In genomic region chr10:11207276-11207809, GRCh38 we compare ENCODE assay signal across 14 cellular contexts.
DNase-seq lines count a peak whose midpoint lies in the region; ATAC-seq and TF ChIP-seq lines count a peak whose summit lies in the region.
"Had no signal": no experiment of that assay in that cellular context is flagged by ENCODE, and none has a peak within 500 bp of the region (broad histone marks: within the 10 kb centered on the region; RNA-seq: fewer than 3 reads in every experiment).

No MANE protein-coding gene starts in this region.

- H2BK120ac ChIP-seq in H9 (ENCODE audit: low read depth, low read length, poor library complexity, severe bottlenecking) = no peak overlapping the region

- H3K14ac ChIP-seq in H9 (ENCODE audit: insufficient read depth, low read length) = no peak overlapping the region

- H3K27ac ChIP-seq in CD4-positive, alpha-beta T cell (ENCODE audit: low read depth, low read length) = no peak overlapping the region
- H3K27ac ChIP-seq in H9 (ENCODE audit: insufficient read length, low read depth, low read length) = no peak overlapping the region
- H3K27ac ChIP-seq: body of pancreas, left lung, PC-9 had no signal

- no peaks in the 10 kb centered on the region for H3K9me3 Mint-ChIP-seq in CD4-positive, alpha-beta T cell
- no peaks in the 10 kb centered on the region for H3K9me3 Mint-ChIP-seq in H9
- peaks cover 2% of the 10 kb centered on the region for H3K9me3 Mint-ChIP-seq in activated naive CD8-positive, alpha-beta T cell treated with anti-CD3 and anti-CD28 coated beads for 36 hours
- H3K9me3 Mint-ChIP-seq in neural crest cell = no peaks in the 10 kb centered on the region
- no peaks in the 10 kb centered on the region for H3K9me3 Mint-ChIP-seq in progenitor cell of endocrine pancreas (ENCODE audit: low read depth)

- H3K27me3 Mint-ChIP-seq in CD4-positive, alpha-beta T cell = no peaks in the 10 kb centered on the region
- H3K27me3 Mint-ChIP-seq in H9 (ENCODE audit: low read depth) = no peaks in the 10 kb centered on the region
- no peaks in the 10 kb centered on the region for H3K27me3 Mint-ChIP-seq in activated naive CD8-positive, alpha-beta T cell treated with anti-CD3 and anti-CD28 coated beads for 36 hours
- H3K27me3 Mint-ChIP-seq in neural crest cell (ENCODE audit: low read depth) = no peaks in the 10 kb centered on the region
- peaks cover 31% of the 10 kb centered on the region for H3K27me3 Mint-ChIP-seq in progenitor cell of endocrine pancreas

- H4K20me1 ChIP-seq in H9 (ENCODE audit: control insufficient read depth, insufficient read depth, insufficient read length) = no peaks in the 10 kb centered on the region

- peak overlapping the region; percentile 82 for H3K4me3 Mint-ChIP-seq in CD4-positive, alpha-beta T cell
- H3K4me3 Mint-ChIP-seq in H9 (no peak overlapping the region), neural crest cell (peak overlapping the region; percentile 29), progenitor cell of endocrine pancreas (ENCODE audit: low read depth) (no peak overlapping the region)
- H3K4me3 Mint-ChIP-seq in activated naive CD8-positive, alpha-beta T cell treated with anti-CD3 and anti-CD28 coated beads for 36 hours = peak overlapping the region; percentile 36

- H3K27ac Mint-ChIP-seq in CD4-positive, alpha-beta T cell = peak overlapping the region; percentile 81
- H3K27ac Mint-ChIP-seq in H9 (peak overlapping the region in 2 of 3 experiments; percentile 63 to 83; a peak in 5 of 7 replicates), neural crest cell (ENCODE audit: unreplicated experiment) (no peak overlapping the region), progenitor cell of endocrine pancreas (no peak overlapping the region)
- peak overlapping the region; percentile 96 for H3K27ac Mint-ChIP-seq in activated naive CD8-positive, alpha-beta T cell treated with anti-CD3 and anti-CD28 coated beads for 36 hours

- no CpG with 5 or more reads among the region's 18 CpGs for WGBS in H9 (ENCODE audit: extremely low coverage, insufficient read length, low lambda C conversion rate)

- ATAC-seq in CD4-positive, alpha-beta T cell (ENCODE audit: poor library complexity) = no peak
- no peak for ATAC-seq in esophagus mucosa
- ATAC-seq: body of pancreas, left lung, right cardiac atrium, SK-N-SH treated with all-trans-retinoic acid at 6 μM for 48 hours had no signal

- H3K23ac ChIP-seq in H9 (ENCODE audit: insufficient read length, low read depth, low read length) = no peak overlapping the region

- H2BK12ac ChIP-seq in H9 (ENCODE audit: insufficient read length, low read depth, low read length) = no peak overlapping the region

- H2BK20ac ChIP-seq in H9 (ENCODE audit: low read depth, low read length, poor library complexity, severe bottlenecking) = no peak overlapping the region

- H3K27me3 ChIP-seq in CD4-positive, alpha-beta T cell (ENCODE audit: control insufficient read depth, insufficient read depth, low read length) = no peaks in the 10 kb centered on the region
- H3K27me3 ChIP-seq in H9 (ENCODE audit: insufficient read depth, low read length) = no peaks in the 10 kb centered on the region
- H3K27me3 ChIP-seq: body of pancreas, left lung had no signal

- H3K9ac ChIP-seq in H9 (ENCODE audit: extremely low read depth, insufficient read length, low read length) = no peak overlapping the region

- H3K9me3 ChIP-seq in CD4-positive, alpha-beta T cell (ENCODE audit: control insufficient read depth, low read length) = no peaks in the 10 kb centered on the region
- H3K9me3 ChIP-seq in H9 (ENCODE audit: control insufficient read depth, low read depth, low read length) = no peaks in the 10 kb centered on the region
- H3K9me3 ChIP-seq: body of pancreas, left lung had no signal

- H3K4me2 ChIP-seq in H9 (ENCODE audit: insufficient read depth, insufficient read length, low read length) = no peak overlapping the region
- H3K4me2 ChIP-seq: PC-9 had no signal

- H3K79me1 ChIP-seq in H9 (ENCODE audit: insufficient read depth, low read depth, low read length, poor library complexity, severe bottlenecking) = no peaks in the 10 kb centered on the region

- H3K79me2 ChIP-seq in H9 (ENCODE audit: insufficient read depth, low read length) = no peaks in the 10 kb centered on the region

- peaks cover 100% of the 10 kb centered on the region for H3K4me1 Mint-ChIP-seq in CD4-positive, alpha-beta T cell (ENCODE audit: low read depth)
- H3K4me1 Mint-ChIP-seq in H9 (peaks cover 59 to 70% of the 10 kb centered on the region in 2 experiments), neural crest cell (peaks cover 97% of the 10 kb centered on the region), progenitor cell of endocrine pancreas (ENCODE audit: low read depth) (peaks cover 3% of the 10 kb centered on the region)
- H3K4me1 Mint-ChIP-seq in activated naive CD8-positive, alpha-beta T cell treated with anti-CD3 and anti-CD28 coated beads for 36 hours = peaks cover 97% of the 10 kb centered on the region

- no peak overlapping the region for H3K56ac ChIP-seq in H9 (ENCODE audit: insufficient read length, low read depth, low read length)

- H4K91ac ChIP-seq in H9 (ENCODE audit: insufficient read length, low read depth, low read length) = no peak overlapping the region

- intact Hi-C loops in CD4-positive, alpha-beta T cell (cut with DNase I, micrococcal nuclease) = loop anchor here in 1 of 2 experiments (5.0 kb wide), 2 partner anchors 40 to 55 kb away; no protein-coding TSS in a partner anchor

- no peak overlapping the region for H4K8ac ChIP-seq in H9 (replicated peaks; ENCODE audit: insufficient read length, low read depth, low read length)

- no peak for DNase-seq in CD4-positive, alpha-beta T cell
- DNase-seq in H9 (no peak), neural crest cell (ENCODE audit: low read depth, low spot score) (no peak), ureter (ENCODE audit: low spot score) (no peak), progenitor cell of endocrine pancreas (ENCODE audit: low spot score, unreplicated experiment) (no peak)
- no peak for DNase-seq in activated naive CD8-positive, alpha-beta T cell treated with anti-CD3 and anti-CD28 coated beads for 36 hours
- DNase-seq: body of pancreas; left lung; NCI-H1930; PC-9; right cardiac atrium; stimulated activated CD4-positive, alpha-beta T cell treated with anti-CD3 and anti-CD28 coated beads, Interleukin-2, amount 100 ng/mL, for 48 hours had no signal

- H2AFZ ChIP-seq in H9 (ENCODE audit: low read length) = no peak overlapping the region
- H2AFZ ChIP-seq: PC-9 had no signal

- H3K36me3 Mint-ChIP-seq in CD4-positive, alpha-beta T cell (ENCODE audit: low read depth) = peaks cover 99% of the 10 kb centered on the region
- H3K36me3 Mint-ChIP-seq in H9 (ENCODE audit: insufficient read depth in 1 of 3, low read depth in 3 of 3) = no peaks in the 10 kb centered on the region
- H3K36me3 Mint-ChIP-seq in activated naive CD8-positive, alpha-beta T cell treated with anti-CD3 and anti-CD28 coated beads for 36 hours = peaks cover 83% of the 10 kb centered on the region
- H3K36me3 Mint-ChIP-seq in neural crest cell (ENCODE audit: low read depth) = peaks cover 44% of the 10 kb centered on the region
- no peaks in the 10 kb centered on the region for H3K36me3 Mint-ChIP-seq in progenitor cell of endocrine pancreas (ENCODE audit: insufficient read depth)

- H2BK15ac ChIP-seq in H9 (ENCODE audit: low read depth, low read length) = no peak overlapping the region

- POLR2A ChIA-PET in CD4-positive, alpha-beta T cell (lab: Charles Lee) = interaction anchor here (1.2 to 1.4 kb wide), 4 partner anchors 9 to 31 kb away, joined by 3 to 4 read pairs (median 3); no protein-coding TSS in a partner anchor

- H3T11ph ChIP-seq in H9 (ENCODE audit: low read length) = no peak overlapping the region

- no peak overlapping the region for H4K5ac ChIP-seq in H9 (ENCODE audit: insufficient read length, low read depth, low read length)

- no peak for TF ChIP-seq CTCF in CD4-positive, alpha-beta T cell (IDR thresholded peaks at IDR 0.05)
- TF ChIP-seq CTCF in H9 (conservative IDR thresholded peaks at IDR 0.05) (no peak), neural crest cell (conservative IDR thresholded peaks at IDR 0.05) (no peak), progenitor cell of endocrine pancreas (IDR thresholded peaks at IDR 0.05; ENCODE audit: unreplicated experiment) (no peak)

- peaks cover 9% of the 10 kb centered on the region; the same call in 1 of the 2 replicates for H3K4me1 ChIP-seq in H9 (ENCODE audit: insufficient read depth, low read length)

- no peaks in the 10 kb centered on the region for H3K23me2 ChIP-seq in H9 (ENCODE audit: insufficient read length, low read depth, low read length, poor library complexity, severe bottlenecking)

- CTCF ChIA-PET in CD4-positive, alpha-beta T cell (lab: Charles Lee) = interaction anchor here (1.2 to 1.7 kb wide), 4 partner anchors 10 to 30 kb away, joined by 3 to 5 read pairs (median 4); no protein-coding TSS in a partner anchor

- H2AK5ac ChIP-seq in H9 (ENCODE audit: insufficient read length, low read length) = no peak overlapping the region

- no peak overlapping the region for H3K4ac ChIP-seq in H9 (ENCODE audit: low read depth, low read length)

- H3K18ac ChIP-seq in H9 (ENCODE audit: insufficient read length, low read depth, low read length) = peak overlapping the region; percentile 7

- no peak overlapping the region for H2BK5ac ChIP-seq in H9 (ENCODE audit: insufficient read length, low read length)

Comparison
In these comparisons a context has a peak if more than half of its experiments do, and no peak if none do; other contexts are left out.
1. H3K27ac Mint-ChIP-seq: peak in CD4-positive, alpha-beta T cell (single experiment), H9 (2 of 3) and activated naive CD8-positive, alpha-beta T cell treated with anti-CD3 and anti-CD28 coated beads for 36 hours (single experiment); none in neural crest cell (single experiment) and progenitor cell of endocrine pancreas (single experiment).
2. H3K4me3 Mint-ChIP-seq: peak in CD4-positive, alpha-beta T cell (single experiment), activated naive CD8-positive, alpha-beta T cell treated with anti-CD3 and anti-CD28 coated beads for 36 hours (single experiment) and neural crest cell (single experiment); none in H9 (0 of 2) and progenitor cell of endocrine pancreas (single experiment).